ENCODE assay signal across 25 cellular contexts in the genomic region with DNA sequence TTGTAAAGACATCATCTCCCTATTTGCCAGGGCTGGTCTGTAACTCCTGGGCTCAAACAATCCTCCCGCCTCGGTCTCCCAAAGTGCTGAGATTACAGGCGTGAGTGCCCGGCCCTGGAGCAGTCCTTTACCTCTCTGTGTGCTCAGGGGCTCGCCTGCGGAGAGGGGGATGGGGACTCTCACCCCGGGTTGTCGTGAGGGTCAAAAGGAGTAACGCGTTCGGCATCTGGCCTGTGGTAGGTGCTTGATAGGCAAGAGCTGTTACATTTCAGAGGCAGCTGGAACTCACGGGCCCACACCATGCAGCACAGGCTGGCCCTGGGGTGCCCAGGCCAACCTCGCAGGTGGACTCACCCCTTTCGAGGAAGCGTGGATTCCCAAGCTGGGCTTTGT. TPM values are rescaled to one million over a fixed set of nuclear protein-coding genes. Genes with fewer than 3 reads are reported as not detected.
DNase-seq lines count a peak whose midpoint lies in the region; ATAC-seq and TF ChIP-seq lines count a peak whose summit lies in the region.
"Had no signal": no experiment of that assay in that cellular context is flagged by ENCODE, and none has a peak within 500 bp of the region (broad histone marks: within the 10 kb centered on the region; RNA-seq: fewer than 3 reads in every experiment).

No MANE protein-coding gene starts in this region.

- H3K27me3 ChIP-seq in H7 (ENCODE audit: control insufficient read depth, insufficient read depth, low read length) (no peaks in the 10 kb centered on the region), dorsolateral prefrontal cortex (peaks cover 0 to 4% (median 0%) of the 10 kb centered on the region in 45 donors), neuronal stem cell (ENCODE audit: control insufficient read depth in 3 of 3, insufficient read depth in 3 of 3, low read depth in 1 of 3, low read length in 3 of 3) (peaks cover 0 to 4% (median 0%) of the 10 kb centered on the region in 3 experiments), aorta (ENCODE audit: control insufficient read depth in 1 of 2, insufficient read depth in 2 of 2, low read length in 1 of 2) (no peaks in the 10 kb centered on the region), esophagus squamous epithelium (no peaks in the 10 kb centered on the region)

- peak overlapping the region; percentile 0 for H2AK5ac ChIP-seq in neuronal stem cell (ENCODE audit: low read depth, low read length)

- ATAC-seq in aorta (ENCODE audit: low FRiP score), result no peak
- no peak for ATAC-seq in activated naive CD4-positive, alpha-beta T cell treated with anti-CD3 and anti-CD28 coated beads, Interleukin-2, amount 50 U/mL, for 72 hours

- peak overlapping the region; percentile 27 for H3K23ac ChIP-seq in neuronal stem cell (ENCODE audit: low read depth, low read length, poor library complexity)

- H3K27ac Mint-ChIP-seq in activated naive CD4-positive, alpha-beta T cell treated with anti-CD3 and anti-CD28 coated beads, Interleukin-2, amount 50 U/mL, for 72 hours, result no peak overlapping the region

- peak overlapping the region; percentile 74 for H3K18ac ChIP-seq in neuronal stem cell (ENCODE audit: low read length)

- H3K4me3 ChIP-seq in H7 (ENCODE audit: insufficient read depth, low read depth, low read length), result no peak overlapping the region
- H3K4me3 ChIP-seq in dorsolateral prefrontal cortex, result no peak overlapping the region
- H3K4me3 ChIP-seq in neuronal stem cell (ENCODE audit: low read length in 2 of 2), result no peak overlapping the region
- no peak overlapping the region for H3K4me3 ChIP-seq in aorta (ENCODE audit: low read length in 2 of 2)
- H3K4me3 ChIP-seq in esophagus squamous epithelium, result no peak overlapping the region
- H3K4me3 ChIP-seq: HAP-1 had no signal

- peak overlapping the region in 52 of 59 donors; percentile 20 to 95 (median 78) for H3K27ac ChIP-seq in dorsolateral prefrontal cortex
- H3K27ac ChIP-seq in neuronal stem cell (replicated peaks; ENCODE audit: low read length), result no peak overlapping the region
- no peak overlapping the region for H3K27ac ChIP-seq in aorta (ENCODE audit: low read depth in 1 of 2, low read length in 2 of 2)
- no peak overlapping the region for H3K27ac ChIP-seq in esophagus squamous epithelium
- H3K27ac ChIP-seq: HL-60 had no signal

- H4K91ac ChIP-seq in neuronal stem cell (ENCODE audit: low read depth, low read length, poor library complexity), result no peak overlapping the region

- intact Hi-C loops in dorsolateral prefrontal cortex (cut with DNase I), result no loop called here
- intact Hi-C loops in aorta (cut with DNase I), result no loop called here
- intact Hi-C loops in esophagus squamous epithelium (cut with DNase I), result no loop called here

- WGBS in neuronal stem cell (ENCODE audit: extremely low coverage in 2 of 2, insufficient read length in 2 of 2, insufficient replicate concordance in 1 of 2), 2 donors, result no CpG with 5 or more reads among the region's 15 CpGs
- 77 to 87% methylated on average over 15 of the region's 15 CpGs for WGBS in aorta, 2 donors
- WGBS in esophagus squamous epithelium, 2 donors, result 63 to 67% methylated on average over 4 to 7 of the region's 15 CpGs

- no peak overlapping the region for H2BK120ac ChIP-seq in neuronal stem cell (ENCODE audit: low read depth, low read length)

- peak; percentile 63 for DNase-seq in H7
- peak in 3 of 10 donors; percentile 28 to 35 (median 33) for DNase-seq in dorsolateral prefrontal cortex
- no peak for DNase-seq in neuronal stem cell (ENCODE audit: low spot score)
- DNase-seq in aorta, result peak; percentile 23 to 27
- no peak for DNase-seq in AG08396 (ENCODE audit: low spot score)
- no peak for DNase-seq in activated naive CD4-positive, alpha-beta T cell treated with anti-CD3 and anti-CD28 coated beads, Interleukin-2, amount 50 U/mL, for 72 hours (ENCODE audit: low spot score in 2 of 2)
- no peak for DNase-seq in esophagus squamous epithelium (lab: John Stamatoyannopoulos, UW)
- DNase-seq: ACHN; AML-193; CD4-positive, CD25-positive, alpha-beta regulatory T cell; COR-L47; DMS 273 treated with DMSO at 0.1 percent for 48 hours; DND-41; IMR-90; NCI-H1417; NCI-H187 treated with DMSO at 0.1 percent for 48 hours; NCI-H2227 treated with DMSO at 0.1 percent for 48 hours; NCI-H510A treated with DMSO at 0.1 percent for 48 hours; NCI-H774; SHP77 treated with DMSO at 0.1 percent for 48 hours had no signal

- H3K4ac ChIP-seq in neuronal stem cell (ENCODE audit: low read length), result no peak overlapping the region

- H2BK15ac ChIP-seq in neuronal stem cell (ENCODE audit: low read length), result peak overlapping the region; percentile 10

- no peak overlapping the region for H2BK5ac ChIP-seq in neuronal stem cell (ENCODE audit: low read length)

- peak overlapping the region; percentile 45 for H3K9ac ChIP-seq in neuronal stem cell (ENCODE audit: low read depth, low read length, poor library complexity)

- no peak for TF ChIP-seq POLR2A in esophagus squamous epithelium (IDR thresholded peaks at IDR 0.05)

- no peaks in the 10 kb centered on the region for H3K79me1 ChIP-seq in neuronal stem cell (ENCODE audit: low read depth, low read length)

- H3K4me2 ChIP-seq in neuronal stem cell (ENCODE audit: insufficient read depth, low read length, poor library complexity, severe bottlenecking), result no peak overlapping the region

- H3K14ac ChIP-seq in neuronal stem cell (ENCODE audit: low read length), result no peak overlapping the region

- no peak overlapping the region for H4K8ac ChIP-seq in neuronal stem cell (ENCODE audit: low read depth, low read length)

- H3K36me3 Mint-ChIP-seq in activated naive CD4-positive, alpha-beta T cell treated with anti-CD3 and anti-CD28 coated beads, Interleukin-2, amount 50 U/mL, for 72 hours, result no peaks in the 10 kb centered on the region
- H3K36me3 Mint-ChIP-seq: CD4-positive, CD25-positive, alpha-beta regulatory T cell had no signal

- H3K4me1 ChIP-seq in neuronal stem cell (ENCODE audit: control insufficient read depth in 2 of 2, insufficient read depth in 1 of 2, low read depth in 1 of 2, low read length in 2 of 2) (peaks cover 6 to 7% of the 10 kb centered on the region in 2 donors), aorta (ENCODE audit: control insufficient read depth in 1 of 2, insufficient read depth in 2 of 2, low read length in 2 of 2) (no peaks in the 10 kb centered on the region), esophagus squamous epithelium (peaks cover 3 to 21% (median 5%) of the 10 kb centered on the region in 3 donors)
- H3K4me1 ChIP-seq: HAP-1 had no signal

- no peaks in the 10 kb centered on the region for H3K36me3 ChIP-seq in H7 (replicated peaks; ENCODE audit: control insufficient read depth, insufficient read depth, low read length)
- H3K36me3 ChIP-seq in neuronal stem cell (replicated peaks in 1 of 2; ENCODE audit: control insufficient read depth in 2 of 2, insufficient read depth in 2 of 2, low read length in 2 of 2), result no peaks in the 10 kb centered on the region
- H3K36me3 ChIP-seq in aorta (ENCODE audit: control insufficient read depth in 1 of 2, insufficient read depth in 2 of 2, low read length in 1 of 2), result no peaks in the 10 kb centered on the region
- H3K36me3 ChIP-seq in esophagus squamous epithelium, result no peaks in the 10 kb centered on the region
- H3K36me3 ChIP-seq: HAP-1 had no signal

- peak overlapping the region; percentile 91 for H2BK12ac ChIP-seq in neuronal stem cell (ENCODE audit: low read length)

- H2AFZ ChIP-seq in neuronal stem cell (ENCODE audit: low read length), result no peak overlapping the region

- no peaks in the 10 kb centered on the region for H3K9me3 Mint-ChIP-seq in activated naive CD4-positive, alpha-beta T cell treated with anti-CD3 and anti-CD28 coated beads, Interleukin-2, amount 50 U/mL, for 72 hours

- H3K9me3 ChIP-seq in neuronal stem cell (replicated peaks in 1 of 2; ENCODE audit: control insufficient read depth in 2 of 2, insufficient read depth in 1 of 2, low read depth in 1 of 2, low read length in 2 of 2), result no peaks in the 10 kb centered on the region
- no peaks in the 10 kb centered on the region for H3K9me3 ChIP-seq in aorta (ENCODE audit: control insufficient read depth, low read length)
- no peaks in the 10 kb centered on the region for H3K9me3 ChIP-seq in esophagus squamous epithelium
- H3K9me3 ChIP-seq: HAP-1 had no signal

- TF ChIP-seq CTCF in dorsolateral prefrontal cortex (IDR thresholded peaks at IDR 0.05 in 54 of 56, conservative IDR thresholded peaks at IDR 0.05 in 2 of 56; ENCODE audit: low read depth in 1 of 56, partially characterized antibody in 56 of 56) (no peak), esophagus squamous epithelium (IDR thresholded peaks at IDR 0.05) (no peak)

RNA-seq across cellular contexts. Expression of gene DOC2B, which starts 46.8 kb away (rescaled TPM):
- 0.04 and 1.1 TPM in 2 replicates for total RNA-seq in H7 (2014; rRNA removed; shearing (Covaris generic))
- 10 to 100 TPM in 119 of 120 experiments, 1 to 10 TPM in 1; 5.6 to 56.3 (median 27.1) TPM for total RNA-seq in dorsolateral prefrontal cortex
- 5.0 TPM for polyA plus RNA-seq in neuronal stem cell (2013, experiment 1 of 2)
- 4.9 TPM for polyA plus RNA-seq in neuronal stem cell (2013, experiment 2 of 2)
- total RNA-seq in aorta, result 10 to 100 TPM; 16.3 to 35.3 TPM
- polyA plus RNA-seq in aorta, result under 1 TPM; 0.13 to 0.15 TPM
- total RNA-seq in activated naive CD4-positive, alpha-beta T cell treated with anti-CD3 and anti-CD28 coated beads, Interleukin-2, amount 50 U/mL, for 72 hours, result under 1 TPM in 1 of 2 donors, not detected in 1; 0.64 TPM
- total RNA-seq in esophagus squamous epithelium, result 10 to 100 TPM in 3 of 4 donors, 1 to 10 TPM in 1; 8.4 to 44.9 (median 26.2) TPM
- total RNA-seq: CD4-positive, CD25-positive, alpha-beta regulatory T cell; G401; HT1080; IMR-90; OCI-LY7 had no signal
- polyA plus RNA-seq: CD4-positive, CD25-positive, alpha-beta regulatory T cell; IMR-90 had no signal

Comparison
In these comparisons a context has a peak if more than half of its experiments do, and no peak if none do; other contexts are left out.
1. DNase-seq: peak in H7 (single experiment) and aorta (2 of 2); none in neuronal stem cell (single experiment), AG08396 (single experiment), activated naive CD4-positive, alpha-beta T cell treated with anti-CD3 and anti-CD28 coated beads, Interleukin-2, amount 50 U/mL, for 72 hours (0 of 2) and esophagus squamous epithelium (single experiment).
2. H3K27ac ChIP-seq: peak in dorsolateral prefrontal cortex (52 of 59); none in neuronal stem cell (single experiment), aorta (0 of 2) and esophagus squamous epithelium (0 of 4).